ENCODE assay signal across 12 cellular contexts in the genomic region with DNA sequence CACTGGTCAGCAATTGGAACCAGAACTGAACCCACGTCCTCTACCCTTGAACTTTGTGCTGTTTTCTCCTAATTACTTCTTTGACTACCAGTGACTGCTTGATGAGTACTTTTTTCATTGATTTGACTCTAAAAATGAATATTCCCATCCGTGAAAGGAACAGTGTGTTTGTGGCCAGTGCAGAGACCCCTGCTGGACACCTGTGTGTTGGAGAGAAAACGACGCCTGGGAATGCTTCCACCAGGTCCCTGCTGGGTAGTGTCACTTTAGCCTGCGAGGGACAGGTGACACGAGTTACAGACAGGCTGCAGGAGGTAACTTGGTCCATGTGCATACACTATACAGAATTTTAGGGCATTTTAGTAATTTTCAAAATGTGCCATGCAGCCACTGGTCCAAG. TPM values are rescaled to one million over a fixed set of nuclear protein-coding genes. Genes with fewer than 3 reads are reported as not detected.
A peak's percentile ranks its signal among the peaks of the same experiment; 100 is the strongest.
DNase-seq lines count a peak whose midpoint lies in the region; ATAC-seq, FAIRE-seq and TF ChIP-seq lines count a peak whose summit lies in the region.
"Had no signal": no experiment of that assay in that cellular context is flagged by ENCODE, and none has a peak within 500 bp of the region (broad histone marks: within the 10 kb centered on the region; RNA-seq: fewer than 3 reads in every experiment).

No MANE protein-coding gene starts in this region.

- H3K9me3 ChIP-seq in body of pancreas (no peaks in the 10 kb centered on the region), kidney (ENCODE audit: control insufficient read depth in 1 of 2, low read length in 2 of 2) (peaks cover 0 to 6% of the 10 kb centered on the region in 2 donors), MG63 (no peaks in the 10 kb centered on the region)
- H3K9me3 ChIP-seq: Peyer's patch had no signal

- TF ChIP-seq CTCF in HFFc6 (IDR thresholded peaks at IDR 0.05) (peak; percentile 67), body of pancreas (IDR thresholded peaks at IDR 0.05) (peak in 4 of 7 experiments; percentile 19 to 39 (median 29)), kidney (IDR thresholded peaks at IDR 0.05; ENCODE audit: borderline replicate concordance, extremely low read depth, insufficient read depth) (peak; percentile 22)

- TF ChIP-seq POLR2A in body of pancreas (IDR thresholded peaks at IDR 0.05), result no peak

- H3K27me3 ChIP-seq in body of pancreas (no peaks in the 10 kb centered on the region), MG63 (no peaks in the 10 kb centered on the region)
- H3K27me3 ChIP-seq: Peyer's patch had no signal

- intact Hi-C loops in body of pancreas (cut with DNase I) (no loop called here), kidney (cut with DNase I) (no loop called here)

- H3K27ac ChIP-seq in body of pancreas (no peak overlapping the region), kidney (ENCODE audit: low read depth in 2 of 2, low read length in 2 of 2) (no peak overlapping the region)
- H3K27ac ChIP-seq: Peyer's patch had no signal

- FAIRE-seq in kidney (lab: Jason Lieb, UNC), result no peak

- no peak overlapping the region for H3K9ac ChIP-seq in kidney (ENCODE audit: low read length in 2 of 2)

- H3K4me1 ChIP-seq in body of pancreas (no peaks in the 10 kb centered on the region), kidney (ENCODE audit: control insufficient read depth in 1 of 2, insufficient read depth in 1 of 2, low read depth in 1 of 2, low read length in 2 of 2) (no peaks in the 10 kb centered on the region)
- H3K4me1 ChIP-seq: Peyer's patch had no signal

- no peaks in the 10 kb centered on the region for H3K36me3 ChIP-seq in body of pancreas (replicated peaks in 1 of 2; ENCODE audit: insufficient read depth in 1 of 2, low read depth in 2 of 2)
- no peaks in the 10 kb centered on the region for H3K36me3 ChIP-seq in kidney (ENCODE audit: control insufficient read depth in 1 of 2, insufficient read depth in 2 of 2, low read length in 2 of 2)
- no peaks in the 10 kb centered on the region for H3K36me3 ChIP-seq in MG63
- H3K36me3 ChIP-seq: Peyer's patch had no signal

- no peak overlapping the region for H3K4me3 Mint-ChIP-seq in HFFc6

- peak; percentile 7 for DNase-seq in ACHN
- no peak for DNase-seq in HFFc6
- DNase-seq in body of pancreas, result peak in 2 of 4 donors; percentile 7 to 34
- DNase-seq in kidney, result no peak
- DNase-seq in NCI-H1105 (lab: John Stamatoyannopoulos, UW), result no peak
- DNase-seq in activated T-cell treated with anti-CD3 and anti-CD28 coated beads, Interleukin-2, amount 50 U/mL, for 48 hours, result no peak
- no peak for DNase-seq in activated naive CD4-positive, alpha-beta T cell treated with anti-CD3 and anti-CD28 coated beads, Interleukin-2, amount 50 U/mL, for 72 hours (ENCODE audit: low spot score in 2 of 2)
- no peak for DNase-seq in MG63
- DNase-seq: activated CD4-positive, CD25-positive, alpha-beta regulatory T cell treated with anti-CD3 and anti-CD28 coated beads, Interleukin-2, amount 50 U/mL, for 72 hours; left cardiac atrium; Peyer's patch had no signal

- H3K36me3 Mint-ChIP-seq in HFFc6 (ENCODE audit: low read depth), result no peaks in the 10 kb centered on the region
- peaks cover 2 to 8% of the 10 kb centered on the region in 2 donors for H3K36me3 Mint-ChIP-seq in activated naive CD4-positive, alpha-beta T cell treated with anti-CD3 and anti-CD28 coated beads, Interleukin-2, amount 50 U/mL, for 72 hours

- in situ Hi-C loops in ACHN (cut with HindIII; ENCODE audit: low pct_ligation_motif_present, low pct_unique_long_range_greater_than_20kb, low sequenced_read_pairs), result no loop called here

- H3K27ac Mint-ChIP-seq in HFFc6, result no peak overlapping the region
- no peak overlapping the region for H3K27ac Mint-ChIP-seq in activated naive CD4-positive, alpha-beta T cell treated with anti-CD3 and anti-CD28 coated beads, Interleukin-2, amount 50 U/mL, for 72 hours

- WGBS in body of pancreas, 2 donors, result 6 to 10% methylated on average over 5 to 6 of the region's 6 CpGs

- H3K4me3 ChIP-seq in body of pancreas (no peak overlapping the region), kidney (ENCODE audit: low read length in 2 of 2) (no peak overlapping the region), MG63 (no peak overlapping the region)
- H3K4me3 ChIP-seq: Peyer's patch had no signal

- H3K27me3 Mint-ChIP-seq in HFFc6 (ENCODE audit: insufficient read depth), result peaks cover 53% of the 10 kb centered on the region

- ATAC-seq in body of pancreas, result no peak
- no peak for ATAC-seq in activated naive CD4-positive, alpha-beta T cell treated with anti-CD3 and anti-CD28 coated beads, Interleukin-2, amount 50 U/mL, for 72 hours

- H3K4me1 Mint-ChIP-seq in HFFc6 (ENCODE audit: low read depth), result no peaks in the 10 kb centered on the region

- no peaks in the 10 kb centered on the region for H3K9me3 Mint-ChIP-seq in HFFc6
- H3K9me3 Mint-ChIP-seq in activated naive CD4-positive, alpha-beta T cell treated with anti-CD3 and anti-CD28 coated beads, Interleukin-2, amount 50 U/mL, for 72 hours, result peaks cover under 1% of the 10 kb centered on the region in 2 donors

RNA-seq across cellular contexts. Expression of gene GJD4, which starts 6.8 kb away (rescaled TPM):
- not detected for total RNA-seq in HFFc6 (2021; fragmentation: NEBNext Ultra II Directional; extraction: Animal tissue kit (Norgen Biotek cat#: 25700))
- not detected for total RNA-seq in body of pancreas
- not detected for total RNA-seq in kidney
- polyA plus RNA-seq in kidney (ENCODE audit: insufficient read depth, low read depth, low replicate concordance), result not detected
- not detected for total RNA-seq in activated naive CD4-positive, alpha-beta T cell treated with anti-CD3 and anti-CD28 coated beads, Interleukin-2, amount 50 U/mL, for 72 hours
- not detected in 2 replicates for total RNA-seq in MG63 (2014; rRNA removed; shearing (Covaris generic); ENCODE audit: low replicate concordance)
- total RNA-seq: left cardiac atrium, Peyer's patch, renal cortical epithelial cell had no signal

RNA-seq across cellular contexts. Expression of gene FZD8, which starts 43.7 kb away (rescaled TPM):
- total RNA-seq in HFFc6 (2021; fragmentation: NEBNext Ultra II Directional; extraction: Animal tissue kit (Norgen Biotek cat#: 25700)), result 1 to 10 TPM in 2 of 6 experiments, under 1 TPM in 4; 0.24 to 1.2 (median 0.84) TPM
- total RNA-seq in body of pancreas, result 10 to 100 TPM in 1 of 2 donors, 1 to 10 TPM in 1; 4.7 to 12.9 TPM
- 18.8 TPM for total RNA-seq in kidney
- 10.8 TPM for polyA plus RNA-seq in kidney (ENCODE audit: insufficient read depth, low read depth, low replicate concordance)
- under 1 TPM; 0.14 to 0.18 TPM for total RNA-seq in activated naive CD4-positive, alpha-beta T cell treated with anti-CD3 and anti-CD28 coated beads, Interleukin-2, amount 50 U/mL, for 72 hours
- 0.74 and 3.0 TPM in 2 replicates for total RNA-seq in MG63 (2014; rRNA removed; shearing (Covaris generic); ENCODE audit: low replicate concordance)
